Comparison of ENCODE assay signal across 18 cellular contexts in the genomic region with DNA sequence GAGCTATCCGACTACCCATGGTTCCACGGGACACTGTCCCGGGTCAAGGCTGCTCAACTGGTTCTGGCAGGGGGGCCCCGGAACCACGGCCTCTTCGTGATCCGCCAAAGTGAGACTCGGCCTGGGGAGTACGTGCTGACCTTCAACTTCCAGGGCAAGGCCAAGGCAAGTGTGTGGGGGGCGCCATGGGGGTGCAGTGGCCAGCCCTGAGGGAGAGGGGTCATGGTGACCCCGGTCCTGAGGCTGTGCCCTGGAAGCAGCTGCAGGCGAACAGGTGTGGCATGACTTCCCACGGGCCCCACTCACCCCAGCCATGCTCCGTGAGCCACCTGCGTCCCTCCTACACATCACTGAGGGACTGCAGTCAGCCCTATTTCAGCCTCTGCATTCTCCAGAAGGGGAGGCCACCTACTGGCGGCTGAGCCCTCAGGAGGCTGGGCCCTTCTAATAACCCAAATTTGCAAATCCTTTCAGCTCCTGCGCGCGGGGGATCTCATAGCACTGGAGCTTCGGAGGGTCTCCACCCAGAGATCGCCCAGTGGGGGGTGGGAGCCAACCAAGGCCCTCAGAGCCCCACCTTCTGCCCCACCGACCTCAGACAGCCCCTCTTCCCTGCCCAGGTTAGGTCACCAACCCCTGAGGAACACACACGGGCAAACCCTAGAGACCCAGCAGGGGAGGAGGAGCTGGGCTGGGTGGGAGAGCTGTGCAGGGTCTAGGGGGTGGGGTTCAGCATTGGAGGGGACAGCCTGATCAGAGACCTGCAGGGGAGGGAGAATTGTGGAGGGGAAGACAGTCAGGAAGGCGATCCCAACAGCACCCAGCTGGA. TPM values are rescaled to one million over a fixed set of nuclear protein-coding genes. Genes with fewer than 3 reads are reported as not detected.
A peak's percentile ranks its signal among the peaks of the same experiment; 100 is the strongest.
DNase-seq lines count a peak whose midpoint lies in the region; ATAC-seq, FAIRE-seq and TF ChIP-seq lines count a peak whose summit lies in the region.
"Had no signal": no experiment of that assay in that cellular context is flagged by ENCODE, and none has a peak within 500 bp of the region (broad histone marks: within the 10 kb centered on the region; RNA-seq: fewer than 3 reads in every experiment).

No MANE protein-coding gene starts in this region.

- H3K79me1 ChIP-seq in trophoblast cell (ENCODE audit: low read length), result peaks cover 13% of the 10 kb centered on the region

- no peak overlapping the region for H3K18ac ChIP-seq in trophoblast cell (ENCODE audit: low read length)

- no peak overlapping the region for H3K4me2 ChIP-seq in trophoblast cell (ENCODE audit: low read length)
- H3K4me2 ChIP-seq: BLaER1 had no signal

- no peak overlapping the region for H3K23ac ChIP-seq in trophoblast cell (ENCODE audit: low read length)

- peaks cover 6% of the 10 kb centered on the region for H3K9me3 ChIP-seq in trophoblast cell (ENCODE audit: insufficient read depth, low read depth, low read length)
- H3K9me3 ChIP-seq: BLaER1, ovary, thoracic aorta had no signal

- FAIRE-seq in GM19239 (lab: Jason Lieb, UNC), result no peak
- FAIRE-seq: endometrium had no signal

- H3K27ac ChIP-seq in trophoblast cell (ENCODE audit: low read depth, low read length), result peak overlapping the region; percentile 45
- H3K27ac ChIP-seq: BLaER1, ovary, thoracic aorta had no signal

- WGBS in trophoblast cell (ENCODE audit: extremely low coverage, insufficient coverage, insufficient read length), result no CpG with 5 or more reads among the region's 24 CpGs

- H2AFZ ChIP-seq in trophoblast cell (ENCODE audit: insufficient read depth, low read length, poor library complexity), result no peak overlapping the region

- no peak overlapping the region for H3K9ac ChIP-seq in trophoblast cell (ENCODE audit: low read length)
- H3K9ac ChIP-seq: BLaER1 had no signal

- H4K8ac ChIP-seq in trophoblast cell (ENCODE audit: low read depth, low read length), result peak overlapping the region; percentile 8

- peaks cover 30% of the 10 kb centered on the region in 2 experiments for H3K4me1 ChIP-seq in trophoblast cell (ENCODE audit: control insufficient read depth in 1 of 2, insufficient read depth in 2 of 2, low read length in 2 of 2)

- in situ Hi-C loops in astrocyte of the spinal cord (cut with HindIII; ENCODE audit: low sequenced_read_pairs), result no loop called here

- no peak for ATAC-seq in omental fat pad (ENCODE audit: low FRiP score)
- ATAC-seq: left lobe of liver, PC-3 had no signal

- peaks cover 19 to 29% of the 10 kb centered on the region in 2 experiments for H3K36me3 ChIP-seq in trophoblast cell (ENCODE audit: control insufficient read depth in 1 of 2, insufficient read depth in 2 of 2, low read length in 2 of 2)
- H3K36me3 ChIP-seq: ovary, thoracic aorta had no signal

- H3K4ac ChIP-seq in trophoblast cell (ENCODE audit: low read depth, low read length), result no peak overlapping the region

- peak overlapping the region; percentile 4 for H2BK5ac ChIP-seq in trophoblast cell (ENCODE audit: low read depth, low read length, poor library complexity)

- H3K14ac ChIP-seq in trophoblast cell (ENCODE audit: low read length), result peak overlapping the region; percentile 50

- peak overlapping the region; percentile 3 for H4K91ac ChIP-seq in trophoblast cell (ENCODE audit: low read depth, low read length)

- H2BK120ac ChIP-seq in trophoblast cell (ENCODE audit: insufficient read depth, low read length, poor library complexity), result no peak overlapping the region

- H2BK12ac ChIP-seq in trophoblast cell (ENCODE audit: low read length), result no peak overlapping the region

- H2AK5ac ChIP-seq in trophoblast cell (ENCODE audit: low read length), result no peak overlapping the region

- DNase-seq in GM12864 (ENCODE audit: low read depth), result no peak
- peak; percentile 44 for DNase-seq in HuH-7.5 (ENCODE audit: low spot score)
- DNase-seq in astrocyte of the spinal cord (ENCODE audit: low read depth, low spot score), result no peak
- peak in 1 of 2 donors; percentile 45 for DNase-seq in trophoblast cell
- DNase-seq in omental fat pad (ENCODE audit: low spot score), result no peak
- DNase-seq in GM19239 (ENCODE audit: insufficient read length, low spot score), result no peak
- DNase-seq in germinal center (ENCODE audit: low spot score), result no peak
- DNase-seq: activated CD4-positive, alpha-beta memory T cell treated with anti-CD3 and anti-CD28 coated beads for 36 hours; DMS153; NCI-H2029 treated with DMSO at 0.1 percent for 48 hours; NCI-H524; ovary; PC-3 had no signal

- TF ChIP-seq CTCF in GM12864 (IDR thresholded peaks at IDR 0.05; ENCODE audit: low read depth, low read length, missing control alignments) (peak; percentile 13), astrocyte of the spinal cord (IDR thresholded peaks at IDR 0.05; ENCODE audit: low read depth, low read length) (peak; percentile 5), omental fat pad (IDR thresholded peaks at IDR 0.05) (no peak)

- H4K12ac ChIP-seq in trophoblast cell (ENCODE audit: low read depth, low read length), result no peak overlapping the region

- H3K4me3 ChIP-seq in GM12864 (ENCODE audit: low read depth, low read length) (no peak overlapping the region), astrocyte of the spinal cord (ENCODE audit: low read depth, low read length) (no peak overlapping the region), trophoblast cell (ENCODE audit: low read depth, low read length) (no peak overlapping the region)
- H3K4me3 ChIP-seq: BLaER1, ovary, thoracic aorta had no signal

- H3K79me2 ChIP-seq in trophoblast cell (ENCODE audit: control insufficient read depth, insufficient read depth, low read length, poor library complexity), result no peaks in the 10 kb centered on the region

- no peaks in the 10 kb centered on the region for H3K27me3 ChIP-seq in trophoblast cell (ENCODE audit: insufficient read depth, low read length)
- H3K27me3 ChIP-seq: ovary had no signal

RNA-seq across cellular contexts. Expression of a gene that starts 30.8 kb away (rescaled TPM):
- 64.0 and 68.7 TPM in 2 replicates for polyA plus RNA-seq in trophoblast cell (2013)
- total RNA-seq in omental fat pad, result 10 to 100 TPM in 1 of 4 donors, 1 to 10 TPM in 3; 2.8 to 21.3 (median 6.3) TPM

RNA-seq across cellular contexts. Expression of a gene that starts 38.8 kb away (rescaled TPM):
- polyA plus RNA-seq in trophoblast cell (2013), result not detected in 2 replicates
- not detected for total RNA-seq in omental fat pad
- total RNA-seq: activated CD4-positive, alpha-beta memory T cell treated with anti-CD3 and anti-CD28 coated beads for 36 hours; H4; left lobe of liver; ovary; PC-3; thoracic aorta had no signal
- polyA plus RNA-seq: ovary had no signal

Comparison
In these comparisons a context has a peak if more than half of its experiments do, and no peak if none do; other contexts are left out.
1. CTCF ChIP-seq: peak in GM12864 (single experiment) and astrocyte of the spinal cord (single experiment); none in omental fat pad (0 of 3).